In the genomic region with DNA sequence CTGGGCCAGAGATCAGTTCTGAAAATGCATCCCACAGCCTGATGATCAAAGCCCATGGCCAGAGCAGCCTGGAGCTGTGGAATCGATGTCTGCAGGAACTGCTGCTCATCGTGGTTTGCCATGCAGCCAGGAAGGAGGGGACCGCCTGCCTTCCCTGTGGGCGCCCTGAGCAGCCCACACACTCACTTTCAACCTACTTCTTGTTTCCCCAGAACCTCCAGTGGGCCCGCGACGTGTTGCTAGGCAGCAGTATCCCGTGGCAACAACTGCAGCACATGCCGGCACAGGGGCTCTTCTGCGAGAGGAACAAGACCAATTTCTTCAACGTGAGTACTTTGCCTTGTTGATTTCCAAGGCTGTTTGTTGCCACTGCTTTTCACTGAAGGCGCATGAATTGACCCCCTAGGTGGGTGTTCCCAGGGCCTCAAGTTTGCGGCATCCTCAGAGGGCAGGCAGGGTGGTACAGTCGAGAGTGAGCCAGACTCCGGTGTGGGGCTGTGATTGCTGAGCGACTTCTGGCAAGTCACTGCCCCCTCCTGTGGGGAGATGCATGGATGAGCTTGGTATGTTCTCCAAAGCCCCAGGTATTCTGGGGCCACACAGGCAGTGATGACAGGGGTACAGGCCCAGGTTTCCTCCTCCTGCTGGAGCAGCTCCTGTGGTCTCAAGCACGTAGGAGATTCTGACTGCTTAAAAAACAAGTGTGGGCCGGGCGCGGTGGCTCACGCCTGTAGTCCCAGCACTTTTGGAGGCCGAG, we compare ENCODE assay signal across 9 cellular contexts. TPM values are rescaled to one million over a fixed set of nuclear protein-coding genes. Genes with fewer than 3 reads are reported as not detected.
DNase-seq lines count a peak whose midpoint lies in the region; TF ChIP-seq lines count a peak whose summit lies in the region.
"Had no signal": no experiment of that assay in that cellular context is flagged by ENCODE, and none has a peak within 500 bp of the region (broad histone marks: within the 10 kb centered on the region; RNA-seq: fewer than 3 reads in every experiment).

No MANE protein-coding gene starts in this region.

- peaks cover 51 to 73% of the 10 kb centered on the region in 2 donors for H3K36me3 Mint-ChIP-seq in CD14-positive monocyte

- H3K9me3 ChIP-seq in ectodermal cell (ENCODE audit: control insufficient read depth, low read length) (no peaks in the 10 kb centered on the region), esophagus squamous epithelium (no peaks in the 10 kb centered on the region)

- peak overlapping the region in 1 of 2 donors; percentile 20 for H3K4me3 Mint-ChIP-seq in CD14-positive monocyte

- TF ChIP-seq CTCF in CD14-positive monocyte (IDR thresholded peaks at IDR 0.05) (no peak), coronary artery (IDR thresholded peaks at IDR 0.05) (no peak), esophagus squamous epithelium (IDR thresholded peaks at IDR 0.05) (no peak)

- H3K27ac Mint-ChIP-seq in CD14-positive monocyte: peak overlapping the region in 3 of 7 donors; percentile 40 to 70 (median 55)

- H3K4me3 ChIP-seq in ectodermal cell (ENCODE audit: insufficient read depth, low read depth, low read length): no peak overlapping the region
- no peak overlapping the region for H3K4me3 ChIP-seq in coronary artery
- no peak overlapping the region for H3K4me3 ChIP-seq in esophagus squamous epithelium

- TF ChIP-seq POLR2A in esophagus squamous epithelium (IDR thresholded peaks at IDR 0.05): no peak

- H3K4me1 Mint-ChIP-seq in CD14-positive monocyte: peaks cover 19% of the 10 kb centered on the region

- peaks cover 0 to 4% (median 3%) of the 10 kb centered on the region in 3 donors for H3K27me3 Mint-ChIP-seq in CD14-positive monocyte (ENCODE audit: low read depth in 3 of 3)

- H3K27me3 ChIP-seq in ectodermal cell (ENCODE audit: control insufficient read depth, insufficient read depth, low read length, poor library complexity, severe bottlenecking) (no peaks in the 10 kb centered on the region), esophagus squamous epithelium (no peaks in the 10 kb centered on the region)

- H3K9me3 Mint-ChIP-seq in CD14-positive monocyte: no peaks in the 10 kb centered on the region

- WGBS in ectodermal cell, 2 experiments: 83 to 86% methylated on average over 22 of the region's 22 CpGs
- 75 to 86% methylated on average over 15 to 16 of the region's 22 CpGs for WGBS in esophagus squamous epithelium, 2 donors

- DNase-seq in CD14-positive monocyte (ENCODE audit: low spot score): peak; percentile 79
- DNase-seq in activated CD4-positive, alpha-beta T cell treated with anti-CD3 and anti-CD28 coated beads, Interleukin-2, amount 50 U/mL, for 48 hours: peak; percentile 47 to 59
- DNase-seq in stimulated activated CD4-positive, alpha-beta T cell treated with anti-CD3 and anti-CD28 coated beads, Interleukin-12 subunit alpha, Interleukin-12 subunit beta, amount 100 ng/mL, for 4 hours: peak; percentile 62
- no peak for DNase-seq in DMS79 treated with DMSO at 0.1 percent for 48 hours (lab: John Stamatoyannopoulos, UW)
- DNase-seq in coronary artery (ENCODE audit: low spot score): no peak
- no peak for DNase-seq in glomerular visceral epithelial cell (ENCODE audit: extremely low spot score)
- no peak for DNase-seq in esophagus squamous epithelium (lab: John Stamatoyannopoulos, UW)
- DNase-seq: HCEC 1CT had no signal

- peak overlapping the region; percentile 8 for H3K27ac ChIP-seq in ectodermal cell (ENCODE audit: insufficient read depth, low read depth, low read length, poor library complexity, severe bottlenecking)
- H3K27ac ChIP-seq in coronary artery: peak overlapping the region in 1 of 2 donors; percentile 75
- H3K27ac ChIP-seq in esophagus squamous epithelium: no peak overlapping the region

- H3K36me3 ChIP-seq in ectodermal cell (ENCODE audit: control insufficient read depth, insufficient read depth, low read length) (no peaks in the 10 kb centered on the region), esophagus squamous epithelium (peaks cover 0 to 90% (median 0%) of the 10 kb centered on the region in 3 donors)

- intact Hi-C loops in CD14-positive monocyte (cut with micrococcal nuclease) (no loop called here), esophagus squamous epithelium (cut with DNase I) (no loop called here)

- H3K4me1 ChIP-seq in ectodermal cell (ENCODE audit: control insufficient read depth, insufficient read depth, low read length) (peaks cover 5% of the 10 kb centered on the region), esophagus squamous epithelium (peaks cover 0 to 29% (median 0%) of the 10 kb centered on the region in 3 donors)

RNA-seq across cellular contexts. Expression of gene SUSD2, which starts 47.0 kb away (rescaled TPM):
- not detected for polyA plus RNA-seq in CD14-positive monocyte
- 0.89 TPM for polyA plus RNA-seq in ectodermal cell (2013, experiment 1 of 4)
- 0.48 TPM for polyA plus RNA-seq in ectodermal cell (2013, experiment 2 of 4)
- polyA plus RNA-seq in ectodermal cell (2013, experiment 3 of 4): 0.85 TPM
- 1.1 TPM for polyA plus RNA-seq in ectodermal cell (2013, experiment 4 of 4)
- 1 to 10 TPM; 1.1 to 2.5 (median 1.6) TPM for total RNA-seq in esophagus squamous epithelium

Comparison
In these comparisons a context has a peak if more than half of its experiments do, and no peak if none do; other contexts are left out.
1. DNase-seq: peak in CD14-positive monocyte (single experiment), activated CD4-positive, alpha-beta T cell treated with anti-CD3 and anti-CD28 coated beads, Interleukin-2, amount 50 U/mL, for 48 hours (2 of 2) and stimulated activated CD4-positive, alpha-beta T cell treated with anti-CD3 and anti-CD28 coated beads, Interleukin-12 subunit alpha, Interleukin-12 subunit beta, amount 100 ng/mL, for 4 hours (single experiment); none in DMS79 treated with DMSO at 0.1 percent for 48 hours (single experiment), coronary artery (single experiment), glomerular visceral epithelial cell (single experiment) and esophagus squamous epithelium (single experiment).